ENCODE assay signal across 9 cellular contexts in the genomic region with DNA sequence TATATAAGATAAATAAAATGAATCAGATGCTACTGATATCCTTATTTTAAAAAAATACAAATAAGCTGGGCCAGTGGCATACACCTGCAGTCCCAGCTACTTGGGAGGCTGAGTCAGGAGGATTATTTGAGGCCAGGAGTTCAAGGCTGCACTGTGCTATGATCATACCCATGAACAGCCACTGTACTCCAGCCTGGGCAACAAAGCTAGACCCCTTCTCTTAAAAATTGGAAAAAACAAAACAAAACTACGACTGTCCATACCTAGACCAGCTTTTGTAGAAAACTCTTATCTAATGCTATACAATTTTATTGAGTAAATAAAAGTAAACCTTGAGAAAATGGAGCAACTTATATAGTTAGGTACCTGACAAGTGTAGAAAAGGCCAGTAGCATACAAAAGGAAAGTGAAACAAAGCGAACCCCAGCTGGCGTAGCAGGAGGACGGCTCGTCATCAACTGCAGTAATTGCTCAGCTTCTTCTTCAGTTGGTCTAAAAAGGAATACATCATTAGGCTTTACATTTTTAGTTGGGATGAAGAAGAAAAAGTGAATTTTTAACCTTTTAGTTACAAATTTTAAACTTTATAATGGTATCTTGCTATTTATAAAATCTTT. TPM values are rescaled to one million over a fixed set of nuclear protein-coding genes. Genes with fewer than 3 reads are reported as not detected.
A peak's percentile ranks its signal among the peaks of the same experiment; 100 is the strongest.
DNase-seq lines count a peak whose midpoint lies in the region; ATAC-seq and TF ChIP-seq lines count a peak whose summit lies in the region.
"Had no signal": no experiment of that assay in that cellular context is flagged by ENCODE, and none has a peak within 500 bp of the region (broad histone marks: within the 10 kb centered on the region; RNA-seq: fewer than 3 reads in every experiment).

No MANE protein-coding gene starts in this region.

- H3K79me2 ChIP-seq in mammary epithelial cell (ENCODE audit: insufficient read depth, low read length), result no peaks in the 10 kb centered on the region

- H3K4me3 ChIP-seq in A673 (ENCODE audit: low read depth, low read length, poor library complexity, severe bottlenecking) (no peak overlapping the region), mammary epithelial cell (replicated peaks in 1 of 3; ENCODE audit: insufficient read depth in 1 of 3, low read depth in 2 of 3, low read length in 3 of 3) (no peak overlapping the region)

- H2AFZ ChIP-seq in mammary epithelial cell (ENCODE audit: low read depth, low read length), result no peak overlapping the region

- peaks cover 50% of the 10 kb centered on the region for H3K36me3 ChIP-seq in A673 (ENCODE audit: insufficient read depth, low read length, poor library complexity, severe bottlenecking)
- H3K36me3 ChIP-seq in mammary epithelial cell (ENCODE audit: insufficient read depth, low read length), result peaks cover 19% of the 10 kb centered on the region

- 98% methylated on average over 5 of the region's 5 CpGs for WGBS in mammary epithelial cell (ENCODE audit: low coverage, missing lambda C conversion rate)

- no peak for TF ChIP-seq CTCF in A673 (conservative IDR thresholded peaks at IDR 0.05; ENCODE audit: low read depth, low read length)
- TF ChIP-seq CTCF in mammary epithelial cell (conservative IDR thresholded peaks at IDR 0.05 in 1 of 2, IDR thresholded peaks at IDR 0.05 in 1 of 2; ENCODE audit: extremely low read depth in 1 of 2, insufficient read depth in 1 of 2, low read depth in 1 of 2, low read length in 2 of 2), result no peak

- peaks cover 3 to 7% of the 10 kb centered on the region in 2 donors for H3K4me1 Mint-ChIP-seq in natural killer cell treated with Interleukin-12 subunit alpha and Interleukin-12 subunit beta and Interleukin-15 and Interleukin-18, amount 100 ng/mL, for 72 hours (ENCODE audit: low read depth in 2 of 2)

- DNase-seq in T-helper 1 cell (peak in 4 of 5 donors; percentile 12 to 72 (median 19)), A673 (ENCODE audit: low spot score) (no peak), kidney glomerular epithelial cell (lab: John Stamatoyannopoulos, UW) (no peak), DMS79 (lab: John Stamatoyannopoulos, UW) (no peak), mammary epithelial cell (no peak)
- DNase-seq in natural killer cell treated with Interleukin-12 subunit alpha and Interleukin-12 subunit beta and Interleukin-15 and Interleukin-18, amount 100 ng/mL, for 72 hours (ENCODE audit: low spot score), result no peak
- DNase-seq: NCI-H187 treated with DMSO at 0.1 percent for 48 hours had no signal

- H3K4me2 ChIP-seq in mammary epithelial cell (ENCODE audit: insufficient read depth, low read depth, low read length), result no peak overlapping the region

- ATAC-seq in GM18858 (IDR thresholded peaks at IDR 0.05; ENCODE audit: unreplicated experiment) (peak; percentile 61), GM21786 (IDR thresholded peaks at IDR 0.05; ENCODE audit: unreplicated experiment) (peak; percentile 70)
- peak; percentile 79 to 84 for ATAC-seq in natural killer cell treated with Interleukin-12 subunit alpha and Interleukin-12 subunit beta and Interleukin-15 and Interleukin-18, amount 100 ng/mL, for 72 hours

- CTCF ChIA-PET in A673 (lab: Charles Lee) (no interaction called here), mammary epithelial cell (lab: Charles Lee; ENCODE audit: low non-redundant PET) (no interaction called here)

- POLR2A ChIA-PET in A673 (lab: Charles Lee; ENCODE audit: low non-redundant PET), result no interaction called here

- no peaks in the 10 kb centered on the region for H3K27me3 Mint-ChIP-seq in natural killer cell treated with Interleukin-12 subunit alpha and Interleukin-12 subunit beta and Interleukin-15 and Interleukin-18, amount 100 ng/mL, for 72 hours

- H3K27ac ChIP-seq in A673 (ENCODE audit: low read depth, low read length, poor library complexity, severe bottlenecking) (no peak overlapping the region), mammary epithelial cell (ENCODE audit: insufficient read depth, low read depth, low read length) (no peak overlapping the region)

- peaks cover 21% of the 10 kb centered on the region for H3K36me3 Mint-ChIP-seq in natural killer cell treated with Interleukin-12 subunit alpha and Interleukin-12 subunit beta and Interleukin-15 and Interleukin-18, amount 100 ng/mL, for 72 hours

- peak overlapping the region; percentile 71 to 76 for H3K27ac Mint-ChIP-seq in natural killer cell treated with Interleukin-12 subunit alpha and Interleukin-12 subunit beta and Interleukin-15 and Interleukin-18, amount 100 ng/mL, for 72 hours

- no peaks in the 10 kb centered on the region for H3K4me1 ChIP-seq in A673 (ENCODE audit: insufficient read depth, low read length, poor library complexity, severe bottlenecking)
- H3K4me1 ChIP-seq in mammary epithelial cell (ENCODE audit: insufficient read depth, low read length), result no peaks in the 10 kb centered on the region

- no peak overlapping the region for H3K9ac ChIP-seq in mammary epithelial cell (ENCODE audit: insufficient read depth, low read length)

- dilution Hi-C loops in mammary epithelial cell (cut with HindIII; ENCODE audit: low sequenced_read_pairs), result no loop called here

- no peaks in the 10 kb centered on the region for H4K20me1 ChIP-seq in mammary epithelial cell (ENCODE audit: insufficient read depth, low read length)

- peak overlapping the region; percentile 26 for H3K4me3 Mint-ChIP-seq in natural killer cell treated with Interleukin-12 subunit alpha and Interleukin-12 subunit beta and Interleukin-15 and Interleukin-18, amount 100 ng/mL, for 72 hours

- intact Hi-C loops in A673 (cut with micrococcal nuclease; ENCODE audit: unreplicated experiment), result no loop called here
- intact Hi-C loops in mammary epithelial cell (cut with micrococcal nuclease), result no loop called here

- H3K27me3 ChIP-seq in A673 (replicated peaks; ENCODE audit: insufficient read depth, low read depth, low read length, poor library complexity) (no peaks in the 10 kb centered on the region), mammary epithelial cell (ENCODE audit: insufficient read depth, low read length) (no peaks in the 10 kb centered on the region)

- in situ Hi-C loops in mammary epithelial cell (cut with MboI; ENCODE audit: low sequenced_read_pairs in 2 of 2), result no loop called here

- BruUV-seq in A673 (replicated peaks; lab: Mats Ljungman, UMichigan), result no TSS peak
- no TSS peak for BruUV-seq in mammary epithelial cell (replicated peaks; lab: Mats Ljungman, UMichigan)

- H3K9me3 Mint-ChIP-seq in natural killer cell treated with Interleukin-12 subunit alpha and Interleukin-12 subunit beta and Interleukin-15 and Interleukin-18, amount 100 ng/mL, for 72 hours, result no peaks in the 10 kb centered on the region

- H3K9me3 ChIP-seq in A673 (ENCODE audit: low read depth, low read length, poor library complexity, severe bottlenecking) (no peaks in the 10 kb centered on the region), mammary epithelial cell (replicated peaks; ENCODE audit: insufficient read depth, low read length) (no peaks in the 10 kb centered on the region)

RNA-seq across cellular contexts. Expression of a gene that starts 23.6 kb away (rescaled TPM):
- 10 to 100 TPM; 18.9 to 25.4 TPM for total RNA-seq in natural killer cell treated with Interleukin-12 subunit alpha and Interleukin-12 subunit beta and Interleukin-15 and Interleukin-18, amount 100 ng/mL, for 72 hours
- total RNA-seq in A673 (2021) (26.3 and 27.4 TPM in 2 replicates), mammary epithelial cell (10 to 100 TPM; 14.4 to 20.3 TPM)
- polyA plus RNA-seq in mammary epithelial cell, result 5.5 TPM
- 16.2 TPM for polyA minus RNA-seq in mammary epithelial cell

RNA-seq across cellular contexts. Expression of a gene that starts 40.9 kb away (rescaled TPM):
- 10 to 100 TPM; 10.8 to 23.1 TPM for total RNA-seq in natural killer cell treated with Interleukin-12 subunit alpha and Interleukin-12 subunit beta and Interleukin-15 and Interleukin-18, amount 100 ng/mL, for 72 hours
- 30.2 and 35.3 TPM in 2 replicates for total RNA-seq in A673 (2021)
- total RNA-seq in mammary epithelial cell, result 10 to 100 TPM; 10.2 to 13.2 TPM
- 4.9 TPM for polyA plus RNA-seq in mammary epithelial cell
- 8.3 TPM for polyA minus RNA-seq in mammary epithelial cell

Comparison
In these comparisons a context has a peak if more than half of its experiments do, and no peak if none do; other contexts are left out.
1. DNase-seq: peak in T-helper 1 cell (4 of 5); none in natural killer cell treated with Interleukin-12 subunit alpha and Interleukin-12 subunit beta and Interleukin-15 and Interleukin-18, amount 100 ng/mL, for 72 hours (single experiment), A673 (single experiment), kidney glomerular epithelial cell (single experiment), DMS79 (single experiment) and mammary epithelial cell (single experiment).
2. Peak in every context shown above with its lines, with median percentiles within 50 percentile points of each other: ATAC-seq.